In the genomic region with DNA sequence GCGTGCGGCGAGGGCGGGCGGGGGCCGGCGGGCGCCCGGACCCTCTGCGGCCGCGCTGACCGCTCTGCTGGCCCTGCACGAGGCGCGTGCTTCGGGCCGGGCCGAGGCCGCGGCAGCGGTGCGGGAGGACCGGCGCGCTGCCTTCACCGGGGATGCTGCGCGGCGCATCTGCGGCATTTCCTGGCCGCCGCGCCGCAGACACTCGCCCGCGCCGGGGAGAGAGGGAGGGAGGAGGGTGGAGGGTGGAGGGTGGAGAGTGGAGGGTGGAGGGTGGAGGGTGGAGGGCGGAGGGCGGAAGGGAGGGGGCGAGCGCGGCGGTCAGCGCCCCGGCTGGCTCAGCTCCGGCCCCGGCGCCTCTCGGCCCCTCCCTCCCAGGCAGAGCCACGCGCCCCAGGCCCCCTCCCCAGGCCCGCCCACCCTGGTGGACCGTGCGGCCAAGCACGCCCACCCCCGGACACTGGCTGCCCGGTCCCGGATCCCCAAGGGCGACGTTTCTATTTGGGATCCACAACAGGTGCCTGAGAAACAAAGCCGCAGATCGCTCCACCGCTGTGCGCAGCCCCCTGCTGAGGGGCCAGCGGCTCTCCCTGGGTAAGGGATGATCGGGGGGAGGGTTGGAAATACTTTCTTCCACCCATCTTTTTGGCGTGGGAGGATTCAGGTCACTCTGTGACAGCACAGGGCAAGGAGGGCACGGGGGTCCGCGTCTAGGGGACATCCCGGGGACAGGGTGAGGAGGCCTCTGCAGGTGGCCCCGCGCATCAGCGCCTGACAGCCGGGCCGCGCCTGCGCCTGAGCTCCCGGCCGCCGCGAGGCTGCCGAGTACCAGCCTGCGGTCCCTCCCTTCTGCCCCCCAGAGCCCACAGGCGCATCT, we compare ENCODE assay signal across 1 cellular context.
TF ChIP-seq lines count a peak whose summit lies in the region.

No MANE protein-coding gene starts in this region.

TF ChIP-seq in HepG2, 621 proteins besides CTCF, POLR2A, EP300 and RAD21 (continued from another document and continues in another):
- TF ChIP-seq, protein P1, sequence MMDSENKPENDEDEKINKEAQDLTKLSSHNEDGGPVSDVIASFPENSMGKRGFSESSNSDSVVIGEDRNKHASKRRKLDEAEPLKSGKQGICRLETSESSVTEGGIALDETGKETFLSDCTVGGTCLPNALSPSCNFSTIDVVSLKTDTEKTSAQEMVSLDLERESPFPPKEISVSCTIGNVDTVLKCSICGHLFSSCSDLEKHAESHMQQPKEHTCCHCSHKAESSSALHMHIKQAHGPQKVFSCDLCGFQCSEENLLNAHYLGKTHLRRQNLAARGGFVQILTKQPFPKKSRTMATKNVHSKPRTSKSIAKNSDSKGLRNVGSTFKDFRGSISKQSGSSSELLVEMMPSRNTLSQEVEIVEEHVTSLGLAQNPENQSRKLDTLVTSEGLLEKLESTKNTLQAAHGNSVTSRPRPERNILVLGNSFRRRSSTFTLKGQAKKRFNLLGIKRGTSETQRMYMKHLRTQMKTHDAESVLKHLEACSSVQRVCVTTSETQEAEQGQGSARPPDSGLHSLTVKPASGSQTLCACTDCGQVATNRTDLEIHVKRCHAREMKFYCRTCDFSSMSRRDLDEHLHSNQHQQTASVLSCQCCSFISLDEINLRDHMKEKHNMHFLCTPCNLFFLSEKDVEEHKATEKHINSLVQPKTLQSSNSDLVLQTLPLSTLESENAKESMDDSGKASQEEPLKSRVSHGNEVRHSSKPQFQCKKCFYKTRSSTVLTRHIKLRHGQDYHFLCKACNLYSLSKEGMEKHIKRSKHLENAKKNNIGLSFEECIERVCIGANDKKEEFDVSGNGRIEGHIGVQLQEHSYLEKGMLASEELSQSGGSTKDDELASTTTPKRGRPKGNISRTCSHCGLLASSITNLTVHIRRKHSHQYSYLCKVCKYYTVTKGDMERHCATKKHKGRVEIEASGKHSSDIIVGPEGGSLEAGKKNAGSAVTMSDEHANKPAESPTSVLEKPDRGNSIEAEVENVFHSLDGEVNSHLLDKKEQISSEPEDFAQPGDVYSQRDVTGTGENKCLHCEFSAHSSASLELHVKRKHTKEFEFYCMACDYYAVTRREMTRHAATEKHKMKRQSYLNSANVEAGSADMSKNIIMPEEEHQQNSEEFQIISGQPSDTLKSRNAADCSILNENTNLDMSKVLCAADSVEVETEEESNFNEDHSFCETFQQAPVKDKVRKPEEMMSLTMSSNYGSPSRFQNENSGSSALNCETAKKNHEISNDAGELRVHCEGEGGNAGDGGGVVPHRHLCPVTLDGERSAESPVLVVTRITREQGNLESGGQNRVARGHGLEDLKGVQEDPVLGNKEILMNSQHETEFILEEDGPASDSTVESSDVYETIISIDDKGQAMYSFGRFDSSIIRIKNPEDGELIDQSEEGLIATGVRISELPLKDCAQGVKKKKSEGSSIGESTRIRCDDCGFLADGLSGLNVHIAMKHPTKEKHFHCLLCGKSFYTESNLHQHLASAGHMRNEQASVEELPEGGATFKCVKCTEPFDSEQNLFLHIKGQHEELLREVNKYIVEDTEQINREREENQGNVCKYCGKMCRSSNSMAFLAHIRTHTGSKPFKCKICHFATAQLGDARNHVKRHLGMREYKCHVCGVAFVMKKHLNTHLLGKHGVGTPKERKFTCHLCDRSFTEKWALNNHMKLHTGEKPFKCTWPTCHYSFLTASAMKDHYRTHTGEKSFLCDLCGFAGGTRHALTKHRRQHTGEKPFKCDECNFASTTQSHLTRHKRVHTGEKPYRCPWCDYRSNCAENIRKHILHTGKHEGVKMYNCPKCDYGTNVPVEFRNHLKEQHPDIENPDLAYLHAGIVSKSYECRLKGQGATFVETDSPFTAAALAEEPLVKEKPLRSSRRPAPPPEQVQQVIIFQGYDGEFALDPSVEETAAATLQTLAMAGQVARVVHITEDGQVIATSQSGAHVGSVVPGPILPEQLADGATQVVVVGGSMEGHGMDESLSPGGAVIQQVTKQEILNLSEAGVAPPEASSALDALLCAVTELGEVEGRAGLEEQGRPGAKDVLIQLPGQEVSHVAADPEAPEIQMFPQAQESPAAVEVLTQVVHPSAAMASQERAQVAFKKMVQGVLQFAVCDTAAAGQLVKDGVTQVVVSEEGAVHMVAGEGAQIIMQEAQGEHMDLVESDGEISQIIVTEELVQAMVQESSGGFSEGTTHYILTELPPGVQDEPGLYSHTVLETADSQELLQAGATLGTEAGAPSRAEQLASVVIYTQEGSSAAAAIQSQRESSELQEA (CRISPR knock-in tag; IDR thresholded peaks at IDR 0.05; ENCODE audit: not compliant biosample characterization) = no peak
- TF ChIP-seq SIN3B (IDR thresholded peaks at IDR 0.05; ENCODE audit: low read length) (no peak), SNAI1 (CRISPR knock-in tag; IDR thresholded peaks at IDR 0.05; ENCODE audit: borderline replicate concordance) (no peak), NR1H2 (CRISPR knock-in tag; IDR thresholded peaks at IDR 0.05; ENCODE audit: borderline replicate concordance, low read depth) (no peak), SETDB1 (CRISPR knock-in tag; IDR thresholded peaks at IDR 0.05; ENCODE audit: borderline replicate concordance) (no peak), ISX (CRISPR knock-in tag; conservative IDR thresholded peaks at IDR 0.05) (no peak), HDAC1 (CRISPR knock-in tag; IDR thresholded peaks at IDR 0.05) (peak; percentile 57; the same call in 1 of the 2 replicates), ZSCAN31 (CRISPR knock-in tag; IDR thresholded peaks at IDR 0.05; ENCODE audit: low read depth) (no peak), ZNF83 (CRISPR knock-in tag; IDR thresholded peaks at IDR 0.05; ENCODE audit: borderline replicate concordance) (no peak), ZBTB1 (CRISPR knock-in tag; IDR thresholded peaks at IDR 0.05; ENCODE audit: borderline replicate concordance) (no peak), ZNF512 (CRISPR knock-in tag; IDR thresholded peaks at IDR 0.05) (no peak), RBM39 (IDR thresholded peaks at IDR 0.05; ENCODE audit: low read depth, low read length, poor library complexity, severe bottlenecking) (peak; percentile 63), TBL1XR1 (IDR thresholded peaks at IDR 0.05; ENCODE audit: borderline replicate concordance, low read length, partially characterized antibody) (no peak), FOXP1 (IDR thresholded peaks at IDR 0.05) (no peak), FOXP1 (CRISPR knock-in tag; IDR thresholded peaks at IDR 0.05) (no peak), MAZ (IDR thresholded peaks at IDR 0.05; ENCODE audit: borderline replicate concordance, low read depth, low read length) (no peak; the same call in 1 of the 2 replicates), MAZ (CRISPR knock-in tag; IDR thresholded peaks at IDR 0.05; ENCODE audit: low read depth) (no peak), MTF2 (CRISPR knock-in tag; IDR thresholded peaks at IDR 0.05; ENCODE audit: borderline replicate concordance) (no peak), ELF4 (CRISPR knock-in tag; IDR thresholded peaks at IDR 0.05; ENCODE audit: borderline replicate concordance) (no peak), ZNF282 (IDR thresholded peaks at IDR 0.05; ENCODE audit: partially characterized antibody) (no peak), ZC3H4 (CRISPR knock-in tag; IDR thresholded peaks at IDR 0.05; ENCODE audit: borderline replicate concordance) (no peak), ZFP36L1 (CRISPR knock-in tag; IDR thresholded peaks at IDR 0.05) (no peak), STAG1 (CRISPR knock-in tag; IDR thresholded peaks at IDR 0.05) (peak; percentile 56), SIX1 (CRISPR knock-in tag; IDR thresholded peaks at IDR 0.05; ENCODE audit: borderline replicate concordance) (no peak), ASH2L (IDR thresholded peaks at IDR 0.05; ENCODE audit: insufficient read length, low read depth, low read length) (peak; percentile 37), BHLHE40 (IDR thresholded peaks at IDR 0.05; ENCODE audit: low read length) (no peak), NFYC (CRISPR knock-in tag; IDR thresholded peaks at IDR 0.05) (no peak), ZNF724P (CRISPR knock-in tag; IDR thresholded peaks at IDR 0.05; ENCODE audit: borderline replicate concordance) (no peak), KAT7 (CRISPR knock-in tag; IDR thresholded peaks at IDR 0.05; ENCODE audit: borderline replicate concordance) (no peak; the same call in 1 of the 2 replicates), KLF13 (CRISPR knock-in tag; IDR thresholded peaks at IDR 0.05) (no peak), HNRNPLL (IDR thresholded peaks at IDR 0.05; ENCODE audit: low read depth, low read length, poor library complexity, severe bottlenecking) (peak; percentile 56), MED8 (CRISPR knock-in tag; IDR thresholded peaks at IDR 0.05; ENCODE audit: insufficient replicate concordance) (no peak), SMAD9 (CRISPR knock-in tag; IDR thresholded peaks at IDR 0.05) (no peak)
- TF ChIP-seq, protein P2, sequence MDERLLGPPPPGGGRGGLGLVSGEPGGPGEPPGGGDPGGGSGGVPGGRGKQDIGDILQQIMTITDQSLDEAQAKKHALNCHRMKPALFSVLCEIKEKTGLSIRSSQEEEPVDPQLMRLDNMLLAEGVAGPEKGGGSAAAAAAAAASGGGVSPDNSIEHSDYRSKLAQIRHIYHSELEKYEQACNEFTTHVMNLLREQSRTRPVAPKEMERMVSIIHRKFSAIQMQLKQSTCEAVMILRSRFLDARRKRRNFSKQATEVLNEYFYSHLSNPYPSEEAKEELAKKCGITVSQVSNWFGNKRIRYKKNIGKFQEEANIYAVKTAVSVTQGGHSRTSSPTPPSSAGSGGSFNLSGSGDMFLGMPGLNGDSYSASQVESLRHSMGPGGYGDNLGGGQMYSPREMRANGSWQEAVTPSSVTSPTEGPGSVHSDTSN (CRISPR knock-in tag; IDR thresholded peaks at IDR 0.05) = no peak
- TF ChIP-seq, protein P3, sequence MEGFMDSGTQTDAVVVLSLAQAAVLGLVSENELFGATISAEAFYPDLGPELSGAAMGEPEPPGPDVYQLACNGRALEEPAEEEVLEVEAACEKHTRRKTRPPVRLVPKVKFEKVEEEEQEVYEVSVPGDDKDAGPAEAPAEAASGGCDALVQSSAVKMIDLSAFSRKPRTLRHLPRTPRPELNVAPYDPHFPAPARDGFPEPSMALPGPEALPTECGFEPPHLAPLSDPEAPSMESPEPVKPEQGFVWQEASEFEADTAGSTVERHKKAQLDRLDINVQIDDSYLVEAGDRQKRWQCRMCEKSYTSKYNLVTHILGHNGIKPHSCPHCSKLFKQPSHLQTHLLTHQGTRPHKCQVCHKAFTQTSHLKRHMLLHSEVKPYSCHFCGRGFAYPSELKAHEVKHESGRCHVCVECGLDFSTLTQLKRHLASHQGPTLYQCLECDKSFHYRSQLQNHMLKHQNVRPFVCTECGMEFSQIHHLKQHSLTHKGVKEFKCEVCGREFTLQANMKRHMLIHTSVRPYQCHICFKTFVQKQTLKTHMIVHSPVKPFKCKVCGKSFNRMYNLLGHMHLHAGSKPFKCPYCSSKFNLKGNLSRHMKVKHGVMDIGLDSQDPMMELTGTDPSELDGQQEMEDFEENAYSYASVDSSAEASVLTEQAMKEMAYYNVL (CRISPR knock-in tag; IDR thresholded peaks at IDR 0.05; ENCODE audit: borderline replicate concordance) = no peak
- TF ChIP-seq, protein P4, sequence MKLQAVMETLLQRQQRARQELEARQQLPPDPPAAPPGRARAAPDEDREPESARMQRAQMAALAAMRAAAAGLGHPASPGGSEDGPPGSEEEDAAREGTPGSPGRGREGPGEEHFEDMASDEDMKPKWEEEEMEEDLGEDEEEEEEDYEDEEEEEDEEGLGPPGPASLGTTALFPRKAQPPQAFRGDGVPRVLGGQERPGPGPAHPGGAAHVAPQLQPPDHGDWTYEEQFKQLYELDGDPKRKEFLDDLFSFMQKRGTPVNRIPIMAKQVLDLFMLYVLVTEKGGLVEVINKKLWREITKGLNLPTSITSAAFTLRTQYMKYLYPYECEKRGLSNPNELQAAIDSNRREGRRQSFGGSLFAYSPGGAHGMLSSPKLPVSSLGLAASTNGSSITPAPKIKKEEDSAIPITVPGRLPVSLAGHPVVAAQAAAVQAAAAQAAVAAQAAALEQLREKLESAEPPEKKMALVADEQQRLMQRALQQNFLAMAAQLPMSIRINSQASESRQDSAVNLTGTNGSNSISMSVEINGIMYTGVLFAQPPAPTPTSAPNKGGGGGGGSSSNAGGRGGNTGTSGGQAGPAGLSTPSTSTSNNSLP (IDR thresholded peaks at IDR 0.05; ENCODE audit: low read depth, low read length) = no peak
- TF ChIP-seq, protein P5, sequence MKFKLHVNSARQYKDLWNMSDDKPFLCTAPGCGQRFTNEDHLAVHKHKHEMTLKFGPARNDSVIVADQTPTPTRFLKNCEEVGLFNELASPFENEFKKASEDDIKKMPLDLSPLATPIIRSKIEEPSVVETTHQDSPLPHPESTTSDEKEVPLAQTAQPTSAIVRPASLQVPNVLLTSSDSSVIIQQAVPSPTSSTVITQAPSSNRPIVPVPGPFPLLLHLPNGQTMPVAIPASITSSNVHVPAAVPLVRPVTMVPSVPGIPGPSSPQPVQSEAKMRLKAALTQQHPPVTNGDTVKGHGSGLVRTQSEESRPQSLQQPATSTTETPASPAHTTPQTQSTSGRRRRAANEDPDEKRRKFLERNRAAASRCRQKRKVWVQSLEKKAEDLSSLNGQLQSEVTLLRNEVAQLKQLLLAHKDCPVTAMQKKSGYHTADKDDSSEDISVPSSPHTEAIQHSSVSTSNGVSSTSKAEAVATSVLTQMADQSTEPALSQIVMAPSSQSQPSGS (CRISPR knock-in tag; IDR thresholded peaks at IDR 0.05) = no peak
